ENCODE assay signal across 37 cellular contexts in the genomic region with DNA sequence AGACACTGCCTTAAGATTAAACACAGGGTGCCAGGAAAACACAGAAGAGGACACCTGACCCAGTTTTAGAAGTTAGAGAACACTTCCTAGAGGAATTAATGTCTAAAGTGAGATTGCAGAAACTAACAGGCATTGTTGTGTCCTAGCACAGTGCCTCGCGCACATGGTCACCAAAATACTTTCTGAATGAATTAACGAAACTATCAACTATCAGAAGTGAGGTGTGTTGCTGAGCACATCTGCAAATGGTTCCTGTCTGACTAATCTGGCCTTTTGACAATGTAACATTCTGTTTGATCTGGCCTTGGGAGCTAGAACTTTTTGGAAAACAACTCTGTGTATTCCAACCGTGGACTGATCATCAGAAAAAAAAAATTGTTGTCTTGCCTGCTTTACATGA.
A peak's percentile ranks its signal among the peaks of the same experiment; 100 is the strongest.
DNase-seq lines count a peak whose midpoint lies in the region; ATAC-seq, FAIRE-seq and TF ChIP-seq lines count a peak whose summit lies in the region.
"Had no signal": no experiment of that assay in that cellular context is flagged by ENCODE, and none has a peak within 500 bp of the region (broad histone marks: within the 10 kb centered on the region; RNA-seq: fewer than 3 reads in every experiment).

No MANE protein-coding gene starts in this region.

- no peaks in the 10 kb centered on the region for H4K20me1 ChIP-seq in H1 (replicated peaks in 1 of 2; ENCODE audit: control insufficient read depth in 1 of 2, insufficient read depth in 2 of 2, low read length in 2 of 2)

- H3K4ac ChIP-seq in H1 (replicated peaks; ENCODE audit: insufficient read length, low read depth, low read length): no peak overlapping the region

- in situ Hi-C loops in G401 (cut with HindIII; ENCODE audit: low sequenced_read_pairs): no loop called here

- TF ChIP-seq RAD21 in H1 (IDR thresholded peaks at IDR 0.05 in 1 of 2, conservative IDR thresholded peaks at IDR 0.05 in 1 of 2; ENCODE audit: low read depth in 2 of 2, low read length in 2 of 2): no peak

- no peaks in the 10 kb centered on the region for H3K79me1 ChIP-seq in H1 (ENCODE audit: low read depth, low read length)

- CTCF ChIA-PET in H1 (lab: Charles Lee; ENCODE audit: partially characterized antibody): interaction anchor here (0.6 kb wide), 1 partner anchor 38 kb away, joined by 4 read pairs; no protein-coding TSS in a partner anchor

- no peak overlapping the region for H2BK5ac ChIP-seq in H1 (ENCODE audit: low read depth, low read length)

- no peak for TF ChIP-seq EP300 in H1 (IDR thresholded peaks at IDR 0.05; ENCODE audit: borderline replicate concordance in 1 of 2, low read depth in 2 of 2, low read length in 2 of 2)

- no peaks in the 10 kb centered on the region; the same call in 1 of the 2 replicates for H3K23me2 ChIP-seq in H1 (ENCODE audit: low read depth, low read length)

- H3K14ac ChIP-seq in H1 (ENCODE audit: insufficient read length): no peak overlapping the region

- peak overlapping the region; percentile 16; the same call in 1 of the 2 replicates for H2AFZ ChIP-seq in H1 (ENCODE audit: low read length)
- H2AFZ ChIP-seq: GM23248 had no signal

- no peak for TF ChIP-seq POLR2A in H1 (IDR thresholded peaks at IDR 0.05; ENCODE audit: control extremely low read depth in 1 of 2, low read depth in 2 of 2, low read length in 2 of 2)

- DNase-seq in H1 (ENCODE audit: low read depth in 1 of 2, low spot score in 2 of 2) (no peak), G401 (ENCODE audit: low spot score) (no peak), NCI-H226 (no peak)
- DNase-seq: activated CD4-positive, alpha-beta T cell treated with anti-CD3 and anti-CD28 coated beads for 1 hour; activated CD8-positive, alpha-beta T cell treated with anti-CD3 and anti-CD28 coated beads, Interleukin-2, amount 10 ng/mL, durations not matched to agents 7 days and 5 days; activated naive CD4-positive, alpha-beta T cell treated with anti-CD3 and anti-CD28 coated beads, Interleukin-2, amount 10 ng/mL, durations not matched to agents 7 days and 5 days; BE2C; body of pancreas; CD8-positive, alpha-beta T cell; cerebellar nuclear complex; dermis blood vessel endothelial cell; endodermal cell; GM23248; HFFc6; KBM-7; mammary epithelial cell; MG63; mucosa of descending colon; natural killer cell; NCI-H1105 treated with DMSO at 0.1 percent for 48 hours; NCI-H1930; NCI-H2171 treated with DMSO at 0.1 percent for 48 hours; NCI-H524 treated with DMSO at 0.1 percent for 48 hours; occipital lobe; stimulated activated CD4-positive, alpha-beta T cell treated with anti-CD3 and anti-CD28 coated beads, Interleukin-4, amount 100 ng/mL, for 1 hour; stomach; T-helper 2 cell; thyroid gland had no signal

- H3K23ac ChIP-seq in H1 (ENCODE audit: insufficient read length): no peak overlapping the region

- no peak overlapping the region for H3K4me2 ChIP-seq in H1 (ENCODE audit: insufficient read depth in 1 of 2, low read depth in 2 of 2, low read length in 2 of 2)

- H2BK120ac ChIP-seq in H1 (replicated peaks; ENCODE audit: low read depth, low read length): peak overlapping the region; percentile 75

- H4K8ac ChIP-seq in H1 (ENCODE audit: extremely low read depth, insufficient read depth, low read length): no peak overlapping the region

- H3K27ac ChIP-seq in H1 (ENCODE audit: low read depth, low read length): no peak overlapping the region
- H3K27ac ChIP-seq: adrenal gland, body of pancreas, GM23248, HL-60, prostate gland, stomach, thyroid gland had no signal

- ATAC-seq in GM18870 (IDR thresholded peaks at IDR 0.05; ENCODE audit: unreplicated experiment) (peak; percentile 86), GM21717 (IDR thresholded peaks at IDR 0.05; ENCODE audit: unreplicated experiment) (peak; percentile 59), HG03432 (IDR thresholded peaks at IDR 0.05; ENCODE audit: unreplicated experiment) (peak; percentile 68), HG03097 (IDR thresholded peaks at IDR 0.05; ENCODE audit: low FRiP score, unreplicated experiment) (no peak)
- ATAC-seq: activated CD8-positive, alpha-beta T cell treated with anti-CD3 and anti-CD28 coated beads, Interleukin-2, amount 10 ng/mL, durations not matched to agents 7 days and 5 days; activated T-helper 17 cell treated with anti-CD3 and anti-CD28 coated beads, Interleukin-2, amount 50 U/mL, for 72 hours; body of pancreas; CD8-positive, alpha-beta T cell; mucosa of descending colon; natural killer cell; Right ventricle myocardium inferior had no signal

- no peaks in the 10 kb centered on the region for H3K36me3 ChIP-seq in H1 (ENCODE audit: control insufficient read depth in 2 of 4, insufficient read depth in 4 of 4, low read length in 3 of 4)
- H3K36me3 ChIP-seq: adrenal gland, BE2C, MG63, prostate gland, stomach, thyroid gland had no signal

- POLR2A ChIA-PET in H1 (lab: Charles Lee; ENCODE audit: partially characterized antibody): no interaction called here

- H3K4me3 ChIP-seq in H1 (ENCODE audit: extremely low read depth in 1 of 4, insufficient read depth in 2 of 4, low read depth in 3 of 4, low read length in 4 of 4): no peak overlapping the region
- H3K4me3 ChIP-seq: adrenal gland, body of pancreas, GM23248, MG63, mucosa of descending colon, prostate gland, stomach, thyroid gland had no signal

- H2BK15ac ChIP-seq in H1 (ENCODE audit: low read length): no peak overlapping the region

- no peak for FAIRE-seq in H1 (lab: Jason Lieb, UNC)

- H3K9me3 ChIP-seq in H1 (ENCODE audit: insufficient read depth in 2 of 2, low read depth in 1 of 2, low read length in 1 of 2): no peaks in the 10 kb centered on the region; a peak in 1 of 4 replicates
- H3K9me3 ChIP-seq: adrenal gland, BE2C, body of pancreas, MG63, mucosa of descending colon, prostate gland, stomach, thyroid gland had no signal

- no peak overlapping the region for H4K91ac ChIP-seq in H1 (replicated peaks; ENCODE audit: insufficient read length, low read length)

- H3K9ac ChIP-seq in H1 (replicated peaks in 1 of 4; ENCODE audit: extremely low read depth in 1 of 4, low read depth in 3 of 4, low read length in 3 of 4): no peak overlapping the region
- H3K9ac ChIP-seq: GM23248 had no signal

- no peak overlapping the region for H2AK5ac ChIP-seq in H1 (ENCODE audit: low read depth, low read length)

- H3K56ac ChIP-seq in H1 (replicated peaks; ENCODE audit: insufficient read length, low read depth, low read length): no peak overlapping the region

- no peak overlapping the region for H2BK12ac ChIP-seq in H1 (ENCODE audit: low read depth, low read length)

- no peaks in the 10 kb centered on the region for H3K27me3 ChIP-seq in H1 (replicated peaks in 1 of 4; ENCODE audit: control insufficient read depth in 3 of 4, extremely low read depth in 1 of 4, insufficient read depth in 3 of 4, low read length in 3 of 4)
- H3K27me3 ChIP-seq: adrenal gland, body of pancreas, MG63, stomach, thyroid gland had no signal

- no peak for TF ChIP-seq CTCF in H1 (IDR thresholded peaks at IDR 0.05; ENCODE audit: control extremely low read depth in 1 of 3, insufficient read depth in 1 of 3, low read depth in 1 of 3, low read length in 3 of 3)

- no peak overlapping the region for H3K18ac ChIP-seq in H1 (ENCODE audit: extremely low read depth, low read length)

- H3K4me1 ChIP-seq in H1 (replicated peaks in 1 of 4; ENCODE audit: control insufficient read depth in 3 of 4, insufficient read depth in 4 of 4, low read length in 3 of 4): no peaks in the 10 kb centered on the region; a peak in 1 of 7 replicates
- H3K4me1 ChIP-seq: BE2C, body of pancreas, prostate gland, stomach, thyroid gland had no signal

- no peak overlapping the region for H2BK20ac ChIP-seq in H1 (ENCODE audit: low read length)

- H3K79me2 ChIP-seq in H1 (ENCODE audit: control insufficient read depth in 1 of 2, insufficient read depth in 2 of 2, low read length in 2 of 2): no peaks in the 10 kb centered on the region

- WGBS in H1 (ENCODE audit: extremely low coverage in 1 of 2, insufficient coverage in 1 of 2, insufficient read length in 1 of 2, insufficient replicate concordance in 2 of 2, low coverage in 1 of 2, low lambda C conversion rate in 2 of 2, missing lambda C conversion rate in 1 of 2), 2 experiments: 91% methylated on average over 4 of the region's 4 CpGs; no CpG with 5 or more reads in 1 of the 2 experiments

- no peak overlapping the region for H4K5ac ChIP-seq in H1 (ENCODE audit: insufficient read length, low read depth, low read length)

TF ChIP-seq in H1, 55 proteins besides CTCF, POLR2A, EP300 and RAD21 (continues in another document):
- TF ChIP-seq USF2 (IDR thresholded peaks at IDR 0.05; ENCODE audit: low read length): no peak
- TF ChIP-seq SIX5 (IDR thresholded peaks at IDR 0.05; ENCODE audit: low read depth, low read length): no peak
- TF ChIP-seq RFX5 (IDR thresholded peaks at IDR 0.05; ENCODE audit: borderline replicate concordance, low read depth, low read length): no peak
- TF ChIP-seq RBBP5 (IDR thresholded peaks at IDR 0.05; ENCODE audit: borderline replicate concordance, low read depth, low read length): no peak
- no peak for TF ChIP-seq HDAC2 (IDR thresholded peaks at IDR 0.05; ENCODE audit: borderline replicate concordance in 1 of 2, low read depth in 2 of 2, low read length in 2 of 2)
- TF ChIP-seq TCF12 (IDR thresholded peaks at IDR 0.05; ENCODE audit: low read depth, low read length): no peak
- no peak for TF ChIP-seq SIN3A (conservative IDR thresholded peaks at IDR 0.05 in 1 of 2, IDR thresholded peaks at IDR 0.05 in 1 of 2; ENCODE audit: low read depth in 1 of 2, low read length in 2 of 2)
- TF ChIP-seq FOSL1 (IDR thresholded peaks at IDR 0.05; ENCODE audit: insufficient read depth, low read depth, low read length): no peak
- no peak for TF ChIP-seq BCL11A (IDR thresholded peaks at IDR 0.05; ENCODE audit: low read depth in 2 of 2, low read length in 2 of 2)
- TF ChIP-seq SRF (IDR thresholded peaks at IDR 0.05; ENCODE audit: low read depth, low read length): no peak
- TF ChIP-seq HDAC6 (IDR thresholded peaks at IDR 0.05; ENCODE audit: low read depth, low read length): no peak
- TF ChIP-seq, protein P1, sequence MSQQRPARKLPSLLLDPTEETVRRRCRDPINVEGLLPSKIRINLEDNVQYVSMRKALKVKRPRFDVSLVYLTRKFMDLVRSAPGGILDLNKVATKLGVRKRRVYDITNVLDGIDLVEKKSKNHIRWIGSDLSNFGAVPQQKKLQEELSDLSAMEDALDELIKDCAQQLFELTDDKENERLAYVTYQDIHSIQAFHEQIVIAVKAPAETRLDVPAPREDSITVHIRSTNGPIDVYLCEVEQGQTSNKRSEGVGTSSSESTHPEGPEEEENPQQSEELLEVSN (IDR thresholded peaks at IDR 0.05): no peak
- TF ChIP-seq CEBPB (IDR thresholded peaks at IDR 0.05; ENCODE audit: low read depth, low read length): no peak
- TF ChIP-seq KDM4A (IDR thresholded peaks at IDR 0.05; ENCODE audit: low read depth, low read length, severe bottlenecking): no peak
